Comparison of ENCODE assay signal across 8 cellular contexts in the genomic region with DNA sequence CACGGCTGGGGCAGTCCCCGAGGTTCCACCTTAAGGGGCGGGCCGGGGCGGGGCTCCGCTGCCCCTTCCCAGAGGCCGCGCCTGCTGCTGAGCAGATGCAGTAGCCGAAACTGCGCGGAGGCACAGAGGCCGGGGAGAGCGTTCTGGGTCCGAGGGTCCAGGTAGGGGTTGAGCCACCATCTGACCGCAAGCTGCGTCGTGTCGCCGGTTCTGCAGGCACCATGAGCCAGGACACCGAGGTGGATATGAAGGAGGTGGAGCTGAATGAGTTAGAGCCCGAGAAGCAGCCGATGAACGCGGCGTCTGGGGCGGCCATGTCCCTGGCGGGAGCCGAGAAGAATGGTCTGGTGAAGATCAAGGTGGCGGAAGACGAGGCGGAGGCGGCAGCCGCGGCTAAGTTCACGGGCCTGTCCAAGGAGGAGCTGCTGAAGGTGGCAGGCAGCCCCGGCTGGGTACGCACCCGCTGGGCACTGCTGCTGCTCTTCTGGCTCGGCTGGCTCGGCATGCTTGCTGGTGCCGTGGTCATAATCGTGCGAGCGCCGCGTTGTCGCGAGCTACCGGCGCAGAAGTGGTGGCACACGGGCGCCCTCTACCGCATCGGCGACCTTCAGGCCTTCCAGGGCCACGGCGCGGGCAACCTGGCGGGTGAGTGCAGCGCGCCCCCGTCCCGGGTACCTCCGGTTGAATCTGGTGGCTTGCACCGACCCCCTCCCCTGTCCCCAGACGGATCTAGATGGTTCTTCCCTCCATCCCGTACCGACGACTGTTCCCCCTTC. TPM values are rescaled to one million over a fixed set of nuclear protein-coding genes. Genes with fewer than 3 reads are reported as not detected.
DNase-seq lines count a peak whose midpoint lies in the region; ATAC-seq, FAIRE-seq and TF ChIP-seq lines count a peak whose summit lies in the region.

TSS of gene SLC3A2 (plus strand) at position 94 of the 776 bp plus-strand sequence. CDS start at position 222, 128 bp downstream.

- H3K9me3 ChIP-seq in OCI-LY7 (ENCODE audit: low read length) (no peaks in the 10 kb centered on the region), mucosa of stomach (ENCODE audit: control insufficient read depth, low read length) (no peaks in the 10 kb centered on the region)

- TSS peak; percentile 85 for BruUV-seq in OCI-LY7 (replicated peaks; lab: Mats Ljungman, UMichigan)

- ATAC-seq in GM21360 (IDR thresholded peaks at IDR 0.05; ENCODE audit: unreplicated experiment), result peak; percentile 58

- peak within 1 kb of the TSS; percentile 74 for H3K27ac ChIP-seq in OCI-LY7 (ENCODE audit: low read depth, low read length, poor library complexity, severe bottlenecking)

- H3K9me2 ChIP-seq in OCI-LY7 (ENCODE audit: insufficient read depth, low read length), result no peaks in the 10 kb centered on the region

- CTCF ChIA-PET in OCI-LY7 (lab: Charles Lee; ENCODE audit: unreplicated experiment), result no interaction called here

- POLR2A ChIA-PET in OCI-LY7 (lab: Charles Lee), result interaction anchor here (0.8 to 4.8 kb wide), 6 partner anchors 11 to 154 kb away, joined by 3 to 42 read pairs (median 4); partner anchors contain the start of genes HNRNPUL2 and ZBTB3

- no peaks in the 10 kb centered on the region for H3K27me3 ChIP-seq in mucosa of stomach (ENCODE audit: control insufficient read depth, insufficient read depth, low read length)

- H3K36me3 ChIP-seq in OCI-LY7 (ENCODE audit: insufficient read depth, low read length) (peaks cover 94% of the 10 kb centered on the region), mucosa of stomach (ENCODE audit: control insufficient read depth, insufficient read depth, low read length) (peaks cover 31% of the 10 kb centered on the region)

- DNase-seq in DMS 273 (lab: John Stamatoyannopoulos, UW; ENCODE audit: unreplicated experiment), result peak; percentile 92
- peak; percentile 78 for DNase-seq in HTR-8/SVneo (ENCODE audit: insufficient read length, low spot score)
- peak; percentile 89 for DNase-seq in OCI-LY7 (ENCODE audit: low spot score)
- peak; percentile 86 for DNase-seq in activated T-cell treated with anti-CD3 and anti-CD28 coated beads for 4 hours
- DNase-seq in epithelial cell of proximal tubule (ENCODE audit: low read depth), result no peak
- DNase-seq in stimulated activated CD8-positive, alpha-beta memory T cell treated with anti-CD3 and anti-CD28 coated beads, Interleukin-7, amount 100 ng/mL, for 24 hours (ENCODE audit: low read depth), result peak; percentile 67

- TF ChIP-seq CTCF in OCI-LY7 (conservative IDR thresholded peaks at IDR 0.05; ENCODE audit: low read length) (peak; percentile 78), epithelial cell of proximal tubule (conservative IDR thresholded peaks at IDR 0.05; ENCODE audit: low read depth, low read length) (peak; percentile 58)

- H3K4me1 ChIP-seq in OCI-LY7 (ENCODE audit: insufficient read depth, low read length, poor library complexity, severe bottlenecking), result peaks cover 28% of the 10 kb centered on the region
- H3K4me1 ChIP-seq in mucosa of stomach (ENCODE audit: control insufficient read depth, insufficient read depth, low read length), result peaks cover 42% of the 10 kb centered on the region

- FAIRE-seq in HTR-8/SVneo (lab: Jason Lieb, UNC), result no peak

- H4K20me1 ChIP-seq in OCI-LY7 (ENCODE audit: insufficient read depth, low read length), result peaks cover 11% of the 10 kb centered on the region; the same call in 1 of the 2 replicates

- H3K79me2 ChIP-seq in OCI-LY7 (ENCODE audit: insufficient read depth, low read depth, low read length), result peaks cover 67% of the 10 kb centered on the region

- peak within 1 kb of the TSS; percentile 95 for H3K4me2 ChIP-seq in OCI-LY7 (ENCODE audit: low read length)

- peak within 1 kb of the TSS; percentile 99 for H3K9ac ChIP-seq in mucosa of stomach (ENCODE audit: low read length)

- no peak within 1 kb of the TSS; the same call in 1 of the 2 replicates for H2AFZ ChIP-seq in OCI-LY7 (ENCODE audit: low read length)

- H3K4me3 ChIP-seq in OCI-LY7 (ENCODE audit: low read depth, low read length, poor library complexity, severe bottlenecking) (peak within 1 kb of the TSS; percentile 73), epithelial cell of proximal tubule (ENCODE audit: low read depth, low read length) (peak within 1 kb of the TSS; percentile 88), mucosa of stomach (ENCODE audit: low read length) (peak within 1 kb of the TSS; percentile 100)

- intact Hi-C loops in OCI-LY7 (cut with micrococcal nuclease; ENCODE audit: unreplicated experiment), result loop anchor here (1.0 to 5.0 kb wide), 3 partner anchors 40 to 309 kb away; partner anchors contain the start of gene EEF1G

RNA-seq across cellular contexts. Expression of gene SLC3A2, which starts in this region (rescaled TPM):
- 289 and 291 TPM in 2 replicates for total RNA-seq in OCI-LY7 (2014; rRNA removed; shearing (Covaris generic))
- 321 and 339 TPM in 2 replicates for total RNA-seq in OCI-LY7 (2022)
- total RNA-seq in epithelial cell of proximal tubule, result 97.4 and 219 TPM in 2 replicates
